Comparison of ENCODE assay signal across 16 cellular contexts in genomic region chr1:57839488-57839887, GRCh38.
"Had no signal": no experiment of that assay in that cellular context is flagged by ENCODE, and none has a peak within 500 bp of the region (broad histone marks: within the 10 kb centered on the region; RNA-seq: fewer than 3 reads in every experiment).

No MANE protein-coding gene starts in this region.

- H3K4me1 ChIP-seq: pancreas, upper lobe of right lung had no signal

- H3K9me3 ChIP-seq: pancreas, thoracic aorta had no signal

- H3K27ac ChIP-seq: esophagus squamous epithelium, pancreas, thoracic aorta, upper lobe of right lung had no signal

- H3K4me3 ChIP-seq: esophagus squamous epithelium, mucosa of descending colon, pancreas, thoracic aorta, upper lobe of right lung had no signal

- H3K27me3 ChIP-seq: esophagus squamous epithelium, pancreas, upper lobe of right lung had no signal

- DNase-seq: activated CD4-positive, alpha-beta T cell treated with anti-CD3 and anti-CD28 coated beads, Interleukin-2, amount 50 U/mL, for 1 hour; activated CD8-positive, alpha-beta memory T cell treated with anti-CD3 and anti-CD28 coated beads for 24 hours; activated naive CD8-positive, alpha-beta T cell treated with anti-CD3 and anti-CD28 coated beads for 36 hours; amygdala; cortex of kidney; effector CD4-positive, alpha-beta T cell; esophagus squamous epithelium; hippocampal formation; kidney; left ventricle myocardium superior; mucosa of descending colon; naive thymus-derived CD4-positive, alpha-beta T cell; pancreas; stimulated activated CD4-positive, alpha-beta T cell treated with anti-CD3 and anti-CD28 coated beads, Interleukin-1b, Interleukin-23, amount 100 ng/mL, for 48 hours; upper lobe of right lung had no signal

- H3K36me3 ChIP-seq: esophagus squamous epithelium, pancreas, thoracic aorta, upper lobe of right lung had no signal
